Comparison of ENCODE assay signal across 1 cellular context in genomic region chr12:55619352-55620138, GRCh38.
TF ChIP-seq lines count a peak whose summit lies in the region.

No MANE protein-coding gene starts in this region.

TF ChIP-seq in HepG2, 621 proteins besides CTCF, POLR2A, EP300 and RAD21 (continued from another document and continues in another):
- TF ChIP-seq ZNF282 (IDR thresholded peaks at IDR 0.05; ENCODE audit: partially characterized antibody) (no peak), ZNF44 (CRISPR knock-in tag; IDR thresholded peaks at IDR 0.05) (no peak), BCLAF1 (IDR thresholded peaks at IDR 0.05) (no peak), ZGPAT (CRISPR knock-in tag; IDR thresholded peaks at IDR 0.05) (peak; percentile 60; the same call in 1 of the 2 replicates), HMGXB4 (CRISPR knock-in tag; IDR thresholded peaks at IDR 0.05; ENCODE audit: borderline replicate concordance in 1 of 2, low read depth in 1 of 2) (peak in 1 of 2 experiments; percentile 45; a peak in 1 of 4 replicates), ZBTB14 (CRISPR knock-in tag; IDR thresholded peaks at IDR 0.05) (no peak), ZNF383 (CRISPR knock-in tag; IDR thresholded peaks at IDR 0.05; ENCODE audit: borderline replicate concordance) (no peak), ARNT2 (CRISPR knock-in tag; IDR thresholded peaks at IDR 0.05; ENCODE audit: low read depth) (no peak), NRL (CRISPR knock-in tag; IDR thresholded peaks at IDR 0.05; ENCODE audit: borderline replicate concordance) (no peak), FOXO4 (CRISPR knock-in tag; conservative IDR thresholded peaks at IDR 0.05) (no peak), REPIN1 (CRISPR knock-in tag; IDR thresholded peaks at IDR 0.05; ENCODE audit: borderline replicate concordance, low read depth) (peak; percentile 69; the same call in 1 of the 2 replicates), CCAR2 (optimal IDR thresholded peaks at IDR 0.05; ENCODE audit: low read depth, low read length) (no peak), MTF1 (CRISPR knock-in tag; IDR thresholded peaks at IDR 0.05) (no peak), MLX (CRISPR knock-in tag; IDR thresholded peaks at IDR 0.05) (0 out of 2 replicates have a peak, but pooled peaks have one; percentile 20), ZFY (CRISPR knock-in tag; IDR thresholded peaks at IDR 0.05) (no peak), HNF1B (CRISPR knock-in tag; IDR thresholded peaks at IDR 0.05) (no peak), ELF4 (CRISPR knock-in tag; IDR thresholded peaks at IDR 0.05; ENCODE audit: borderline replicate concordance) (no peak), SRY (CRISPR knock-in tag; IDR thresholded peaks at IDR 0.05) (no peak), TCF7L2 (IDR thresholded peaks at IDR 0.05; ENCODE audit: low read depth, low read length) (no peak), ZNF615 (CRISPR knock-in tag; IDR thresholded peaks at IDR 0.05; ENCODE audit: borderline replicate concordance) (no peak), PPARG (CRISPR knock-in tag; conservative IDR thresholded peaks at IDR 0.05) (peak; percentile 58; the same call in 1 of the 2 replicates), THAP11 (CRISPR knock-in tag; IDR thresholded peaks at IDR 0.05) (peak; percentile 19; the same call in 1 of the 2 replicates), PBX2 (CRISPR knock-in tag; IDR thresholded peaks at IDR 0.05) (no peak), ZNF704 (CRISPR knock-in tag; IDR thresholded peaks at IDR 0.05; ENCODE audit: borderline replicate concordance) (no peak), ATF4 (CRISPR knock-in tag; IDR thresholded peaks at IDR 0.05) (no peak), ZFP36 (IDR thresholded peaks at IDR 0.05; ENCODE audit: borderline replicate concordance, low read depth, low read length, partially characterized antibody) (peak; percentile 11), ZNF292 (CRISPR knock-in tag; IDR thresholded peaks at IDR 0.05; ENCODE audit: borderline replicate concordance, low read depth) (no peak), TCF12 (IDR thresholded peaks at IDR 0.05) (no peak), TCF12 (CRISPR knock-in tag; IDR thresholded peaks at IDR 0.05) (no peak), DNMT3B (CRISPR knock-in tag; conservative IDR thresholded peaks at IDR 0.05) (no peak), HNRNPUL1 (IDR thresholded peaks at IDR 0.05; ENCODE audit: low read depth, low read length) (no peak), SUZ12 (IDR thresholded peaks at IDR 0.05; ENCODE audit: low read depth, low read length) (no peak), KAT8 (CRISPR knock-in tag; IDR thresholded peaks at IDR 0.05) (0 out of 2 replicates have a peak, but pooled peaks have one; percentile 27), ARID3A (IDR thresholded peaks at IDR 0.05; ENCODE audit: low read depth, low read length) (peak; percentile 62; the same call in 1 of the 2 replicates), NFATC3 (CRISPR knock-in tag; IDR thresholded peaks at IDR 0.05) (no peak), ZNF24 (IDR thresholded peaks at IDR 0.05) (peak; percentile 53; the same call in 1 of the 2 replicates), FOXK2 (IDR thresholded peaks at IDR 0.05) (no peak), IRF1 (CRISPR knock-in tag; IDR thresholded peaks at IDR 0.05; ENCODE audit: low read depth) (no peak), ZNF580 (CRISPR knock-in tag; IDR thresholded peaks at IDR 0.05; ENCODE audit: borderline replicate concordance, low read depth) (no peak), CHD4 (IDR thresholded peaks at IDR 0.05; ENCODE audit: borderline replicate concordance, low read length) (no peak), SP4 (CRISPR knock-in tag; IDR thresholded peaks at IDR 0.05) (no peak)
